In genomic region chr4:139800082-139800481, GRCh38 we compare ENCODE assay signal across 19 cellular contexts.
"Had no signal": no experiment of that assay in that cellular context is flagged by ENCODE, and none has a peak within 500 bp of the region (broad histone marks: within the 10 kb centered on the region; RNA-seq: fewer than 3 reads in every experiment).

No MANE protein-coding gene starts in this region.

- ATAC-seq: body of pancreas; foreskin keratinocyte; natural killer cell treated with Interleukin-12 subunit alpha and Interleukin-12 subunit beta and Interleukin-15 and Interleukin-18, amount 100 ng/mL, for 72 hours had no signal

- DNase-seq: activated B cell treated with CpG ODN at 0.5 μM for 24 hours; activated CD4-positive, alpha-beta memory T cell treated with anti-CD3 and anti-CD28 coated beads for 36 hours; activated CD4-positive, alpha-beta T cell treated with anti-CD3 and anti-CD28 coated beads for 4 hours; activated naive CD4-positive, alpha-beta T cell; activated naive CD8-positive, alpha-beta T cell treated with anti-CD3 and anti-CD28 coated beads, Interleukin-2, amount 10 ng/mL, durations not matched to agents 7 days and 5 days; body of pancreas; caudate nucleus; dorsolateral prefrontal cortex; endodermal cell; foreskin keratinocyte; mesenchymal stem cell; nucleus accumbens; stimulated activated CD4-positive, alpha-beta T cell treated with anti-CD3 and anti-CD28 coated beads, Interleukin-12 subunit alpha, Interleukin-12 subunit beta, amount 100 ng/mL, for 4 hours; stimulated activated CD4-positive, alpha-beta T cell treated with anti-CD3 and anti-CD28 coated beads, Interleukin-1b, Interleukin-23, amount 100 ng/mL, for 48 hours; stimulated activated CD8-positive, alpha-beta memory T cell treated with anti-CD3 and anti-CD28 coated beads, Interleukin-4, amount 100 ng/mL, for 48 hours; stimulated activated naive CD4-positive, alpha-beta T cell treated with Interleukin-2 at 50 U/mL for 16 hours; thyroid gland had no signal

- H3K9me3 Mint-ChIP-seq: activated B cell treated with CpG ODN at 0.5 μM for 24 hours; activated CD4-positive, alpha-beta memory T cell treated with anti-CD3 and anti-CD28 coated beads for 36 hours; activated naive CD8-positive, alpha-beta T cell treated with anti-CD3 and anti-CD28 coated beads, Interleukin-2, amount 10 ng/mL, durations not matched to agents 7 days and 5 days; natural killer cell treated with Interleukin-12 subunit alpha and Interleukin-12 subunit beta and Interleukin-15 and Interleukin-18, amount 100 ng/mL, for 72 hours; T-helper 2 cell treated with Interferon-gamma antibody and Interleukin-4, amounts not matched to agents 5 μg/mL and 100 μg/mL, for 36 hours had no signal

- H3K27ac Mint-ChIP-seq: activated B cell treated with CpG ODN at 0.5 μM for 24 hours; activated CD4-positive, alpha-beta memory T cell treated with anti-CD3 and anti-CD28 coated beads for 36 hours; activated naive CD8-positive, alpha-beta T cell treated with anti-CD3 and anti-CD28 coated beads, Interleukin-2, amount 10 ng/mL, durations not matched to agents 7 days and 5 days; endodermal cell; natural killer cell treated with Interleukin-12 subunit alpha and Interleukin-12 subunit beta and Interleukin-15 and Interleukin-18, amount 100 ng/mL, for 72 hours; T-helper 2 cell treated with Interferon-gamma antibody and Interleukin-4, amounts not matched to agents 5 μg/mL and 100 μg/mL, for 36 hours had no signal

- H3K27me3 Mint-ChIP-seq: activated CD4-positive, alpha-beta memory T cell treated with anti-CD3 and anti-CD28 coated beads for 36 hours had no signal

- H3K4me3 Mint-ChIP-seq: activated B cell treated with CpG ODN at 0.5 μM for 24 hours; activated CD4-positive, alpha-beta memory T cell treated with anti-CD3 and anti-CD28 coated beads for 36 hours; activated naive CD8-positive, alpha-beta T cell treated with anti-CD3 and anti-CD28 coated beads, Interleukin-2, amount 10 ng/mL, durations not matched to agents 7 days and 5 days; endodermal cell; natural killer cell treated with Interleukin-12 subunit alpha and Interleukin-12 subunit beta and Interleukin-15 and Interleukin-18, amount 100 ng/mL, for 72 hours; T-helper 2 cell treated with Interferon-gamma antibody and Interleukin-4, amounts not matched to agents 5 μg/mL and 100 μg/mL, for 36 hours had no signal

- H3K36me3 Mint-ChIP-seq: activated CD4-positive, alpha-beta memory T cell treated with anti-CD3 and anti-CD28 coated beads for 36 hours; natural killer cell treated with Interleukin-12 subunit alpha and Interleukin-12 subunit beta and Interleukin-15 and Interleukin-18, amount 100 ng/mL, for 72 hours had no signal
